17 cellular contexts compared by ENCODE assay signal in the genomic region with DNA sequence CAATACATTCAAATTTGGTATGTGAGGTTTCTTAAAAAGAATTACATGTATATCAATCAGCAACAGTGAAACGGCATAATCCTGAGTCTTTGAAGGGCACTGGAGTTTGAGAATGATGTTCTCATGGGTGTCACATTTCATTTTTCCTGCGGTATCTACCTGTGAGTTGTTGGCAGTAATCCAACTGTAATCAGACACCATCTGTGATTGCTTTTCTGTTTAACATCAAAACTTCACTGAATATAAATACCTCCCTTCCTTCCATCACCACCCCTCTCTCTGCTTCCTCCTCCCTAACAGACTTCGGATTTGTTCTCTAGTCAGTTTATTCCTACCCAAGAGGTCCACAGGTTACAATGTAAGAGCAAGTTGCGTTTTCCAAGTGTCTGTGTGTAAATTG.
DNase-seq lines count a peak whose midpoint lies in the region; ATAC-seq and TF ChIP-seq lines count a peak whose summit lies in the region.
"Had no signal": no experiment of that assay in that cellular context is flagged by ENCODE, and none has a peak within 500 bp of the region (broad histone marks: within the 10 kb centered on the region; RNA-seq: fewer than 3 reads in every experiment).

No MANE protein-coding gene starts in this region.

- H3K4me2 ChIP-seq in PC-9 (peak overlapping the region; percentile 22), H9 (ENCODE audit: insufficient read depth, insufficient read length, low read length) (no peak overlapping the region)
- H3K4me2 ChIP-seq: A549 had no signal

- no peak overlapping the region for H3K4me3 Mint-ChIP-seq in activated naive CD4-positive, alpha-beta T cell treated with anti-CD3 and anti-CD28 coated beads, Interleukin-2, amount 10 ng/mL, durations not matched to agents 7 days and 5 days
- H3K4me3 Mint-ChIP-seq in type B pancreatic cell = peak overlapping the region; percentile 37
- no peak overlapping the region for H3K4me3 Mint-ChIP-seq in H9
- H3K4me3 Mint-ChIP-seq: CD8-positive, alpha-beta memory T cell; natural killer cell treated with Interleukin-12 subunit alpha and Interleukin-12 subunit beta and Interleukin-15 and Interleukin-18, amount 100 ng/mL, for 72 hours had no signal

- POLR2A ChIA-PET in PC-9 (lab: Charles Lee; ENCODE audit: unreplicated experiment) = no interaction called here

- H3K79me2 ChIP-seq in PC-9 (ENCODE audit: low read depth) (no peaks in the 10 kb centered on the region), H9 (ENCODE audit: insufficient read depth, low read length) (no peaks in the 10 kb centered on the region)

- H3F3A ChIP-seq in PC-9 (ENCODE audit: insufficient read depth, low read depth) = no peaks in the 10 kb centered on the region

- H3K4me1 ChIP-seq in PC-9 (replicated peaks; ENCODE audit: insufficient read depth) (peaks cover 11% of the 10 kb centered on the region; the same call in 1 of the 2 replicates), H9 (ENCODE audit: insufficient read depth, low read length) (no peaks in the 10 kb centered on the region; the same call in 1 of the 2 replicates)
- H3K4me1 ChIP-seq: A549, right atrium auricular region had no signal

- no peaks in the 10 kb centered on the region for H3K9me3 ChIP-seq in PC-9 (ENCODE audit: insufficient read depth, low read depth)
- no peaks in the 10 kb centered on the region for H3K9me3 ChIP-seq in H9 (ENCODE audit: control insufficient read depth, low read depth, low read length)
- H3K9me3 ChIP-seq: A549, right atrium auricular region, thoracic aorta had no signal

- no peak overlapping the region for H4K91ac ChIP-seq in H9 (ENCODE audit: insufficient read length, low read depth, low read length)

- WGBS in H9 (ENCODE audit: extremely low coverage, insufficient read length, low lambda C conversion rate) = no CpG with 5 or more reads among the region's 4 CpGs

- no peak overlapping the region for H4K8ac ChIP-seq in H9 (replicated peaks; ENCODE audit: insufficient read length, low read depth, low read length)

- H3K27ac ChIP-seq in PC-9 (no peak overlapping the region), H9 (ENCODE audit: insufficient read length, low read depth, low read length) (no peak overlapping the region)
- H3K27ac ChIP-seq: A549, right atrium auricular region, thoracic aorta had no signal

- TF ChIP-seq CTCF in PC-9 (conservative IDR thresholded peaks at IDR 0.05) (no peak), type B pancreatic cell (conservative IDR thresholded peaks at IDR 0.05) (no peak), H9 (conservative IDR thresholded peaks at IDR 0.05) (no peak)

- no peak overlapping the region for H2BK5ac ChIP-seq in H9 (ENCODE audit: insufficient read length, low read length)

- H4K5ac ChIP-seq in H9 (ENCODE audit: insufficient read length, low read depth, low read length) = no peak overlapping the region

- H3K14ac ChIP-seq in H9 (ENCODE audit: insufficient read depth, low read length) = no peak overlapping the region

- no peaks in the 10 kb centered on the region for H3K36me3 ChIP-seq in PC-9 (ENCODE audit: low read depth)
- H3K36me3 ChIP-seq: right atrium auricular region, thoracic aorta had no signal

- no peaks in the 10 kb centered on the region for H3K36me3 Mint-ChIP-seq in activated naive CD4-positive, alpha-beta T cell treated with anti-CD3 and anti-CD28 coated beads, Interleukin-2, amount 10 ng/mL, durations not matched to agents 7 days and 5 days
- H3K36me3 Mint-ChIP-seq in type B pancreatic cell = no peaks in the 10 kb centered on the region
- H3K36me3 Mint-ChIP-seq in H9 (ENCODE audit: insufficient read depth in 1 of 3, low read depth in 3 of 3) = no peaks in the 10 kb centered on the region
- H3K36me3 Mint-ChIP-seq: CD8-positive, alpha-beta memory T cell; natural killer cell treated with Interleukin-12 subunit alpha and Interleukin-12 subunit beta and Interleukin-15 and Interleukin-18, amount 100 ng/mL, for 72 hours had no signal

- H2AK5ac ChIP-seq in H9 (ENCODE audit: insufficient read length, low read length) = no peak overlapping the region

- H2AFZ ChIP-seq in PC-9 (no peak overlapping the region), H9 (ENCODE audit: low read length) (no peak overlapping the region)

- H3K18ac ChIP-seq in H9 (ENCODE audit: insufficient read length, low read depth, low read length) = no peak overlapping the region

- intact Hi-C loops in PC-9 (cut with micrococcal nuclease; ENCODE audit: unreplicated experiment) (no loop called here), cardiac septum (cut with DNase I) (no loop called here)

- no peaks in the 10 kb centered on the region for H4K20me1 ChIP-seq in PC-9 (ENCODE audit: insufficient read depth)
- no peaks in the 10 kb centered on the region for H4K20me1 ChIP-seq in H9 (ENCODE audit: control insufficient read depth, insufficient read depth, insufficient read length)

- no peak overlapping the region for H2BK15ac ChIP-seq in H9 (ENCODE audit: low read depth, low read length)

- no peaks in the 10 kb centered on the region for H3K9me2 ChIP-seq in PC-9 (ENCODE audit: insufficient read depth)

- no peak overlapping the region for H3K4ac ChIP-seq in H9 (ENCODE audit: low read depth, low read length)

- H3K56ac ChIP-seq in H9 (ENCODE audit: insufficient read length, low read depth, low read length) = no peak overlapping the region

- no peak overlapping the region for H2BK12ac ChIP-seq in H9 (ENCODE audit: insufficient read length, low read depth, low read length)

- H3K27me3 ChIP-seq in PC-9 (ENCODE audit: insufficient read depth, low read depth) = no peaks in the 10 kb centered on the region
- no peaks in the 10 kb centered on the region; the same call in 1 of the 2 replicates for H3K27me3 ChIP-seq in H9 (ENCODE audit: insufficient read depth, low read length)
- H3K27me3 ChIP-seq: right atrium auricular region had no signal

- H3K27ac Mint-ChIP-seq in activated naive CD4-positive, alpha-beta T cell treated with anti-CD3 and anti-CD28 coated beads, Interleukin-2, amount 10 ng/mL, durations not matched to agents 7 days and 5 days = peak overlapping the region; percentile 26
- no peak overlapping the region for H3K27ac Mint-ChIP-seq in type B pancreatic cell
- H3K27ac Mint-ChIP-seq in H9 = no peak overlapping the region
- H3K27ac Mint-ChIP-seq: CD8-positive, alpha-beta memory T cell; natural killer cell treated with Interleukin-12 subunit alpha and Interleukin-12 subunit beta and Interleukin-15 and Interleukin-18, amount 100 ng/mL, for 72 hours had no signal

- H3K9me3 Mint-ChIP-seq in activated naive CD4-positive, alpha-beta T cell treated with anti-CD3 and anti-CD28 coated beads, Interleukin-2, amount 10 ng/mL, durations not matched to agents 7 days and 5 days = no peaks in the 10 kb centered on the region
- H3K9me3 Mint-ChIP-seq in type B pancreatic cell = peaks cover 6% of the 10 kb centered on the region
- H3K9me3 Mint-ChIP-seq in H9 = peaks cover 0 to 2% of the 10 kb centered on the region in 2 experiments; a peak in 3 of 5 replicates
- H3K9me3 Mint-ChIP-seq: natural killer cell treated with Interleukin-12 subunit alpha and Interleukin-12 subunit beta and Interleukin-15 and Interleukin-18, amount 100 ng/mL, for 72 hours had no signal

- H2BK20ac ChIP-seq in H9 (ENCODE audit: low read depth, low read length, poor library complexity, severe bottlenecking) = no peak overlapping the region

- no peaks in the 10 kb centered on the region for H3K23me2 ChIP-seq in H9 (ENCODE audit: insufficient read length, low read depth, low read length, poor library complexity, severe bottlenecking)

- H3K9ac ChIP-seq in H9 (ENCODE audit: extremely low read depth, insufficient read length, low read length) = no peak overlapping the region

- ATAC-seq in HG03457 (IDR thresholded peaks at IDR 0.05; ENCODE audit: unreplicated experiment) = no peak
- ATAC-seq: A549; natural killer cell treated with Interleukin-12 subunit alpha and Interleukin-12 subunit beta and Interleukin-15 and Interleukin-18, amount 100 ng/mL, for 72 hours had no signal

- H3K27me3 Mint-ChIP-seq in activated naive CD4-positive, alpha-beta T cell treated with anti-CD3 and anti-CD28 coated beads, Interleukin-2, amount 10 ng/mL, durations not matched to agents 7 days and 5 days = peaks cover 4% of the 10 kb centered on the region
- H3K27me3 Mint-ChIP-seq in type B pancreatic cell (peaks cover 33% of the 10 kb centered on the region), H9 (ENCODE audit: low read depth) (no peaks in the 10 kb centered on the region)

- no peaks in the 10 kb centered on the region for H3K4me1 Mint-ChIP-seq in activated naive CD4-positive, alpha-beta T cell treated with anti-CD3 and anti-CD28 coated beads, Interleukin-2, amount 10 ng/mL, durations not matched to agents 7 days and 5 days
- H3K4me1 Mint-ChIP-seq in type B pancreatic cell (ENCODE audit: unreplicated experiment) (peaks cover 31% of the 10 kb centered on the region), H9 (peaks cover 8% of the 10 kb centered on the region in 2 experiments)
- H3K4me1 Mint-ChIP-seq: CD8-positive, alpha-beta memory T cell had no signal

- no TSS peak for BruUV-seq in PC-9 (replicated peaks; lab: Mats Ljungman, UMichigan)

- CTCF ChIA-PET in activated naive CD4-positive, alpha-beta T cell treated with anti-CD3 and anti-CD28 coated beads, Interleukin-2, amount 10 ng/mL, durations not matched to agents 7 days and 5 days (lab: Charles Lee) = no interaction called here
- CTCF ChIA-PET in PC-9 (lab: Charles Lee) = no interaction called here

- H3K79me1 ChIP-seq in H9 (ENCODE audit: insufficient read depth, low read depth, low read length, poor library complexity, severe bottlenecking) = no peaks in the 10 kb centered on the region

- H3K4me3 ChIP-seq in PC-9 = no peak overlapping the region
- H3K4me3 ChIP-seq: A549, lung, right atrium auricular region, thoracic aorta had no signal

- DNase-seq in activated naive CD4-positive, alpha-beta T cell treated with anti-CD3 and anti-CD28 coated beads, Interleukin-2, amount 10 ng/mL, durations not matched to agents 7 days and 5 days = no peak
- no peak for DNase-seq in activated naive CD4-positive, alpha-beta T cell treated with anti-CD3 and anti-CD28 coated beads, Interleukin-2, amount 50 U/mL, for 16 hours
- DNase-seq in NCI-H2196 (lab: John Stamatoyannopoulos, UW; ENCODE audit: unreplicated experiment) (peak; percentile 3), PC-9 (peak in 1 of 2 experiments; percentile 64), type B pancreatic cell (ENCODE audit: extremely low spot score, unreplicated experiment) (no peak), H9 (no peak), cardiac septum (ENCODE audit: low spot score) (no peak)
- DNase-seq: amniotic stem cell; CD8-positive, alpha-beta memory T cell; GF-D8; NK-92 treated with Interleukin-12 subunit alpha and Interleukin-12 subunit beta, amount 100 ng/mL, for 24 hours had no signal

- no peak overlapping the region for H3T11ph ChIP-seq in H9 (ENCODE audit: low read length)

- no peak overlapping the region for H3K23ac ChIP-seq in H9 (ENCODE audit: insufficient read length, low read depth, low read length)

- no peak overlapping the region for H2BK120ac ChIP-seq in H9 (ENCODE audit: low read depth, low read length, poor library complexity, severe bottlenecking)
